8 cellular contexts compared by ENCODE assay signal in the genomic region with DNA sequence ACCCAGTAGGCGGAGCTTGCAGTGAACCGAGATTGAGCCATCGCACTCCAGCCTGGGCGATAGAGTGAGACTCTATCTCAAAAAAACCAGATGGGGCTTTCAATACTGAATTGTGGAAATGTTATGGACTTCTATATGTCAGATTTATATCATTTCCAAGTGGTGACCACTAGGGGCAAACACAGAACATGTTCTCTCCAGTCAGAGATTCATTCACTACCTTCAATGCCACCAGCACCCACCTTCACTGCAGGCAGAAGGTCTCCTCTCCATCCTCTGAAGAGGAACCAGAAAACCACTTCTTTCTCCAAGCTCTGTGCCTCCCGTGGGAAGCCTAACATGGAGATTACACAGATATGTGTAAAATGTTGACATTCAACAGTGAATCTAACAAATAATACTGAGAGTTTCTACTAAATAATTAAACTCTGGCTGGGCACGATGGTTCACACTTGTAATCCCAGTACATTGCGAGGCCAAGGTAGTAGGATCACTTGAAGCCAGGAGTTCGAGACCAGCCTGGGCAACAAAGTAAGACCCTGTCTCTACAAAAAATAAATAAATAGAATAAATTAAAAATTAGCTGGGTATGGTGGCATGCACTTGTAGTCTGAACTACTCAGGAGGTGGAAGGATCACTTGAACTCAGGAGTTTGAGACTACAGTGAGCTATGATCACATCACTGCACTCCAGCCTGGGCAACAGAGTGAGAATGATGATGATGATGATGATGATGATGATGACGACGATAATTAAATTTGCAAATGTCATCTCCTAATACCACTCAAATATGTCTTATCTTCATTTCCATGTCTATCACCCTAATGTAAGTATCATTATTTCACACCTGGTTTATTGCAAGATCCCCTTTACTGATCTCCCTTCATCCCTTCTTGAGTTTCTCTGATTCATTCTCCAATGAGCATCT.
A peak's percentile ranks its signal among the peaks of the same experiment; 100 is the strongest.
DNase-seq lines count a peak whose midpoint lies in the region; ATAC-seq, FAIRE-seq and TF ChIP-seq lines count a peak whose summit lies in the region.

No MANE protein-coding gene starts in this region.

- peak; percentile 53 for TF ChIP-seq CTCF in MCF 10A (IDR thresholded peaks at IDR 0.05; ENCODE audit: unreplicated experiment)
- peak in 1 of 3 donors; percentile 18 for TF ChIP-seq CTCF in breast epithelium (IDR thresholded peaks at IDR 0.05)
- TF ChIP-seq CTCF in kidney (IDR thresholded peaks at IDR 0.05; ENCODE audit: borderline replicate concordance, extremely low read depth, insufficient read depth): peak; percentile 23

- H3K9me3 ChIP-seq in breast epithelium (no peaks in the 10 kb centered on the region), T-helper 17 cell (ENCODE audit: control insufficient read depth, low read length, poor library complexity, severe bottlenecking) (no peaks in the 10 kb centered on the region), kidney (ENCODE audit: control insufficient read depth in 1 of 2, low read length in 2 of 2) (no peaks in the 10 kb centered on the region)

- no peak for TF ChIP-seq POLR2A in breast epithelium (IDR thresholded peaks at IDR 0.05)

- ATAC-seq in HG03175 (IDR thresholded peaks at IDR 0.05; ENCODE audit: unreplicated experiment) (peak; percentile 56), T-helper 17 cell (peak; percentile 45)

- no peak overlapping the region for H3K27ac ChIP-seq in breast epithelium
- no peak overlapping the region for H3K27ac ChIP-seq in kidney (ENCODE audit: low read depth in 2 of 2, low read length in 2 of 2)

- CTCF ChIA-PET in MCF 10A (lab: Yijun Ruan, JAX): interaction anchor here (0.6 to 3.4 kb wide), 27 partner anchors 8 to 641 kb away, joined by 3 to 16 read pairs (median 4); no protein-coding TSS in a partner anchor

- H3K27me3 ChIP-seq in breast epithelium: no peaks in the 10 kb centered on the region

- H3K36me3 Mint-ChIP-seq in MCF 10A (ENCODE audit: insufficient read depth, unreplicated experiment) (no peaks in the 10 kb centered on the region), T-helper 17 cell (ENCODE audit: low read depth) (peaks cover 3% of the 10 kb centered on the region)

- H3K27me3 Mint-ChIP-seq in MCF 10A (ENCODE audit: insufficient read depth, unreplicated experiment) (no peaks in the 10 kb centered on the region), T-helper 17 cell (peaks cover 31% of the 10 kb centered on the region)

- H3K9me3 Mint-ChIP-seq in MCF 10A (ENCODE audit: unreplicated experiment): no peaks in the 10 kb centered on the region

- H3K4me1 Mint-ChIP-seq in MCF 10A (ENCODE audit: insufficient read depth, unreplicated experiment) (no peaks in the 10 kb centered on the region), T-helper 17 cell (peaks cover 2% of the 10 kb centered on the region)

- H3K36me3 ChIP-seq in breast epithelium (no peaks in the 10 kb centered on the region), kidney (ENCODE audit: control insufficient read depth in 1 of 2, insufficient read depth in 2 of 2, low read length in 2 of 2) (no peaks in the 10 kb centered on the region)

- H3K4me3 ChIP-seq in breast epithelium: no peak overlapping the region
- H3K4me3 ChIP-seq in kidney (ENCODE audit: low read length in 2 of 2): no peak overlapping the region

- POLR2A ChIA-PET in MCF 10A (lab: Yijun Ruan, JAX): interaction anchor here (0.7 kb wide), 1 partner anchor 230 kb away, joined by 3 read pairs; no protein-coding TSS in a partner anchor

- no peak overlapping the region for H3K4me3 Mint-ChIP-seq in MCF 10A (ENCODE audit: unreplicated experiment)
- peak overlapping the region; percentile 57 for H3K4me3 Mint-ChIP-seq in T-helper 17 cell

- no peak overlapping the region for H3K9ac ChIP-seq in kidney (ENCODE audit: low read length in 2 of 2)

- FAIRE-seq in kidney (lab: Jason Lieb, UNC): no peak

- BruUV-seq in MCF 10A (replicated peaks; lab: Mats Ljungman, UMichigan): no TSS peak

- H3K4me1 ChIP-seq in breast epithelium (no peaks in the 10 kb centered on the region), kidney (ENCODE audit: control insufficient read depth in 1 of 2, insufficient read depth in 1 of 2, low read depth in 1 of 2, low read length in 2 of 2) (no peaks in the 10 kb centered on the region)

- intact Hi-C loops in MCF 10A (cut with micrococcal nuclease) (no loop called here), breast epithelium (cut with DNase I; ENCODE audit: low total_unique reads) (no loop called here), kidney (cut with DNase I) (no loop called here)

- H3K27ac Mint-ChIP-seq in MCF 10A (ENCODE audit: low read depth, unreplicated experiment) (no peak overlapping the region), T-helper 17 cell (no peak overlapping the region)

- DNase-seq in MCF 10A (ENCODE audit: unreplicated experiment): peak; percentile 62
- no peak for DNase-seq in breast epithelium (ENCODE audit: low spot score in 2 of 2)
- DNase-seq in T-helper 17 cell: no peak
- no peak for DNase-seq in kidney
- DNase-seq in activated CD4-positive, CD25-positive, alpha-beta regulatory T cell treated with anti-CD3 and anti-CD28 coated beads, Interleukin-2, amount 50 U/mL, for 72 hours: no peak
- no peak for DNase-seq in NCI-H187 (lab: John Stamatoyannopoulos, UW)
- DNase-seq in islet precursor cell: no peak
